In the genomic region with DNA sequence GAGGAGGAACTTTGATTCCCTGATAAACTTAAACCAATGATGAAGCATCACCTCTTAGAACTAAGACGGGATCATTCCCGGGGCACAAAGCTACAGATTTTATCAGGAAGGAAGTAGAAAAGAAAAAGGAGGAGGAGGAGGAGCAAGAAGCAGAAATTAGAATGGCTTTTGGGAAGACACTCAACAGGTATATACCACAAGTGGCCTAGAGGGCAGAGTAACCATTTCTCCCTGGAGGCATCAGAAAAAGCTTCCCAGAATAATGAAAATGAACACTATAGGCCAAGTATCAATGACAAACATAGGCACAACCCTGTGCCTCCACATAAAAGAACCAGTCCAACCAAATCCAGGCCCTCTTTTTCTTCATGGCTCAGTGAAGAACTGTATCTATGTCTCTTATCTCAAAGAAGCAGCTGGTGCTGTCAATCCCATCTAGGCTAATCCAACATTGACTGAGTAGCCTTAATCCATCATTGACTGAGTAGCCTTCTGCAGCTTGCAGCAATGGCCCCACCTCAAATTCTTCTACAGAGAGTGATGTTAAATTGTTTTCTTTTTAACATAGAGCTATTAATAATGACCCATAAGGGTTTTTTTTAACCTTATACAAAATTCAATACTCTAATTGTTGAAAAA, we compare ENCODE assay signal across 19 cellular contexts.
"Had no signal": no experiment of that assay in that cellular context is flagged by ENCODE, and none has a peak within 500 bp of the region (broad histone marks: within the 10 kb centered on the region; RNA-seq: fewer than 3 reads in every experiment).

No MANE protein-coding gene starts in this region.

- H3K27me3 ChIP-seq: brain microvascular endothelial cell, cardiac muscle cell had no signal

- H3K4me1 Mint-ChIP-seq: activated CD4-positive, alpha-beta T cell treated with anti-CD3 and anti-CD28 coated beads, Interleukin-2, amount 10 ng/mL, durations not matched to agents 24 days and 14 days; activated CD8-positive, alpha-beta memory T cell treated with anti-CD3 and anti-CD28 coated beads, Interleukin-2, amount 10 ng/mL, durations not matched to agents 7 days and 5 days had no signal

- H3K9me3 Mint-ChIP-seq: activated B cell treated with CpG ODN at 0.5 μM for 24 hours; activated CD4-positive, alpha-beta T cell treated with anti-CD3 and anti-CD28 coated beads, Interleukin-2, amount 10 ng/mL, durations not matched to agents 24 days and 14 days; activated T-cell treated with anti-CD3 and anti-CD28 coated beads, Interleukin-2, amount 50 U/mL, for 24 hours had no signal

- H3K4me3 ChIP-seq: cardiac muscle cell, PC-9, SK-N-MC had no signal

- ATAC-seq: activated CD8-positive, alpha-beta memory T cell treated with anti-CD3 and anti-CD28 coated beads, Interleukin-2, amount 10 ng/mL, durations not matched to agents 7 days and 5 days had no signal

- FAIRE-seq: astrocyte had no signal

- H3K4me2 ChIP-seq: PC-9 had no signal

- H3K36me3 ChIP-seq: brain microvascular endothelial cell, cardiac muscle cell had no signal

- H3K27me3 Mint-ChIP-seq: activated B cell treated with CpG ODN at 0.5 μM for 24 hours; activated T-cell treated with anti-CD3 and anti-CD28 coated beads, Interleukin-2, amount 50 U/mL, for 24 hours had no signal

- H3K27ac ChIP-seq: brain microvascular endothelial cell, cardiac muscle cell, PC-9, SK-N-MC had no signal

- H3K4me3 Mint-ChIP-seq: activated B cell treated with CpG ODN at 0.5 μM for 24 hours; activated CD4-positive, alpha-beta T cell treated with anti-CD3 and anti-CD28 coated beads, Interleukin-2, amount 10 ng/mL, durations not matched to agents 24 days and 14 days; activated CD8-positive, alpha-beta memory T cell treated with anti-CD3 and anti-CD28 coated beads, Interleukin-2, amount 10 ng/mL, durations not matched to agents 7 days and 5 days; activated naive CD8-positive, alpha-beta T cell; activated T-cell treated with anti-CD3 and anti-CD28 coated beads, Interleukin-2, amount 50 U/mL, for 24 hours had no signal

- H2AFZ ChIP-seq: PC-9 had no signal

- H3K36me3 Mint-ChIP-seq: activated CD8-positive, alpha-beta memory T cell treated with anti-CD3 and anti-CD28 coated beads, Interleukin-2, amount 10 ng/mL, durations not matched to agents 7 days and 5 days; activated naive CD8-positive, alpha-beta T cell had no signal

- H3K27ac Mint-ChIP-seq: activated B cell treated with CpG ODN at 0.5 μM for 24 hours; activated CD4-positive, alpha-beta T cell treated with anti-CD3 and anti-CD28 coated beads, Interleukin-2, amount 10 ng/mL, durations not matched to agents 24 days and 14 days; activated CD8-positive, alpha-beta memory T cell treated with anti-CD3 and anti-CD28 coated beads, Interleukin-2, amount 10 ng/mL, durations not matched to agents 7 days and 5 days; activated naive CD8-positive, alpha-beta T cell; activated T-cell treated with anti-CD3 and anti-CD28 coated beads, Interleukin-2, amount 50 U/mL, for 24 hours had no signal

- DNase-seq: activated B cell treated with CpG ODN at 0.5 μM for 24 hours; activated CD4-positive, alpha-beta T cell treated with anti-CD3 and anti-CD28 coated beads for 1 hour; activated CD4-positive, alpha-beta T cell treated with anti-CD3 and anti-CD28 coated beads, Interleukin-2, amount 10 ng/mL, durations not matched to agents 24 days and 14 days; activated CD4-positive, alpha-beta T cell treated with anti-CD3 and anti-CD28 coated beads, Interleukin-2, amount 50 U/mL, for 48 hours; activated CD8-positive, alpha-beta memory T cell treated with anti-CD3 and anti-CD28 coated beads, Interleukin-2, amount 10 ng/mL, durations not matched to agents 7 days and 5 days; activated effector memory CD4-positive, alpha-beta T cell treated with anti-CD3 and anti-CD28 coated beads, Interleukin-2, amount 50 U/mL, for 16 hours; activated naive CD4-positive, alpha-beta T cell treated with Interleukin-2 at 50 U/mL for 16 hours; activated T-cell treated with anti-CD3 and anti-CD28 coated beads, Interleukin-2, amount 50 U/mL, for 24 hours; brain microvascular endothelial cell; MM.1S; NCI-H1105; NCI-H1694 treated with DMSO at 0.1 percent for 48 hours; NCI-H2029 treated with DMSO at 0.1 percent for 48 hours; PC-9; SHP77 treated with DMSO at 0.1 percent for 48 hours had no signal
